In genomic region chr20:36306557-36307411, GRCh38 we compare ENCODE assay signal across 11 cellular contexts. TPM values are rescaled to one million over a fixed set of nuclear protein-coding genes. Genes with fewer than 3 reads are reported as not detected.
DNase-seq lines count a peak whose midpoint lies in the region; TF ChIP-seq lines count a peak whose summit lies in the region.
"Had no signal": no experiment of that assay in that cellular context is flagged by ENCODE, and none has a peak within 500 bp of the region (broad histone marks: within the 10 kb centered on the region; RNA-seq: fewer than 3 reads in every experiment).

No MANE protein-coding gene starts in this region.

- no peak overlapping the region for H3K27ac ChIP-seq in BLaER1 treated with 17β-estradiol and CSF1 and Interleukin-3, amounts not matched to agents 10 nM and 100 nM
- H3K27ac ChIP-seq: SJCRH30 had no signal

- H3K4me3 Mint-ChIP-seq in osteocyte (ENCODE audit: unreplicated experiment): peak overlapping the region; percentile 43

- POLR2A ChIA-PET in HEK293T (lab: Yijun Ruan, JAX): no interaction called here

- peak; percentile 28 for DNase-seq in HEK293T (ENCODE audit: extremely low spot score)
- peak; percentile 83 for DNase-seq in osteocyte (ENCODE audit: extremely low spot score, unreplicated experiment)
- no peak for DNase-seq in H4 (ENCODE audit: low spot score)
- no peak for DNase-seq in islet precursor cell
- no peak for DNase-seq in activated CD4-positive, alpha-beta T cell treated with anti-CD3 and anti-CD28 coated beads, Interleukin-2, amount 50 U/mL, for 4 hours
- DNase-seq: IMR-90; NCI-H345; SJCRH30; stimulated activated CD4-positive, alpha-beta T cell treated with anti-CD3 and anti-CD28 coated beads, Interleukin-4, amount 100 ng/mL, for 24 hours had no signal

- H3K27me3 ChIP-seq in BLaER1 treated with 17β-estradiol and CSF1 and Interleukin-3, amounts not matched to agents 10 nM and 100 nM: peaks cover 63 to 92% (median 86%) of the 10 kb centered on the region in 11 experiments
- no peaks in the 10 kb centered on the region for H3K27me3 ChIP-seq in endocrine pancreas (ENCODE audit: control insufficient read depth, insufficient read depth, low read length)

- no peak for TF ChIP-seq CTCF in osteocyte (IDR thresholded peaks at IDR 0.05)

- peaks cover 7% of the 10 kb centered on the region for H3K4me1 Mint-ChIP-seq in osteocyte (ENCODE audit: unreplicated experiment)

- H3K4me2 ChIP-seq in BLaER1 treated with 17β-estradiol and CSF1 and Interleukin-3, amounts not matched to agents 10 nM and 100 nM: peak overlapping the region; percentile 45 to 78 (median 60); a peak in 19 of 22 replicates

- CTCF ChIA-PET in HEK293T (lab: Yijun Ruan, JAX): no interaction called here

- no peaks in the 10 kb centered on the region for H3K36me3 ChIP-seq in BLaER1 treated with 17β-estradiol and CSF1 and Interleukin-3, amounts not matched to agents 10 nM and 100 nM
- no peaks in the 10 kb centered on the region for H3K36me3 ChIP-seq in endocrine pancreas (ENCODE audit: control insufficient read depth, insufficient read depth, low read length)
- H3K36me3 ChIP-seq: SJCRH30 had no signal

- no peaks in the 10 kb centered on the region for H3K9me3 Mint-ChIP-seq in osteocyte (ENCODE audit: unreplicated experiment)

- H3K36me3 Mint-ChIP-seq in osteocyte (ENCODE audit: unreplicated experiment): no peaks in the 10 kb centered on the region

- H3K4me1 ChIP-seq in BLaER1 treated with 17β-estradiol and CSF1 and Interleukin-3, amounts not matched to agents 10 nM and 100 nM: peaks cover 0 to 17% (median 4%) of the 10 kb centered on the region in 10 experiments; a peak in 8 of 20 replicates
- no peaks in the 10 kb centered on the region for H3K4me1 ChIP-seq in endocrine pancreas (ENCODE audit: control insufficient read depth, insufficient read depth, low read length)
- H3K4me1 ChIP-seq: SJCRH30 had no signal

- H3K27me3 Mint-ChIP-seq in osteocyte (ENCODE audit: unreplicated experiment): peaks cover 80% of the 10 kb centered on the region

- H3K9ac ChIP-seq in BLaER1 treated with 17β-estradiol and CSF1 and Interleukin-3, amounts not matched to agents 10 nM and 100 nM: no peak overlapping the region
- H3K9ac ChIP-seq in endocrine pancreas (ENCODE audit: control insufficient read depth, insufficient read depth, low read length): peak overlapping the region; percentile 43

- no peaks in the 10 kb centered on the region for H3K9me3 ChIP-seq in BLaER1 treated with 17β-estradiol and CSF1 and Interleukin-3, amounts not matched to agents 10 nM and 100 nM (replicated peaks in 1 of 11)
- H3K9me3 ChIP-seq in endocrine pancreas (ENCODE audit: control insufficient read depth, low read length): no peaks in the 10 kb centered on the region
- H3K9me3 ChIP-seq: SJCRH30 had no signal

- H3K4me3 ChIP-seq in BLaER1 treated with 17β-estradiol and CSF1 and Interleukin-3, amounts not matched to agents 10 nM and 100 nM: peak overlapping the region in 9 of 10 experiments; percentile 25 to 58 (median 43); a peak in 15 of 20 replicates
- no peak overlapping the region for H3K4me3 ChIP-seq in endocrine pancreas (ENCODE audit: control insufficient read depth, insufficient read depth, low read length)
- H3K4me3 ChIP-seq: SJCRH30 had no signal

- H3K27ac Mint-ChIP-seq in osteocyte (ENCODE audit: unreplicated experiment): no peak overlapping the region

- H4K20me1 ChIP-seq in BLaER1 treated with 17β-estradiol and CSF1 and Interleukin-3, amounts not matched to agents 10 nM and 100 nM: peaks cover 0 to 44% (median 11%) of the 10 kb centered on the region in 11 experiments; a peak in 12 of 22 replicates

TF ChIP-seq in HEK293T, 16 proteins besides CTCF, POLR2A, EP300 and RAD21:
- TF ChIP-seq BHLHE40 (IDR thresholded peaks at IDR 0.05; ENCODE audit: borderline replicate concordance): no peak
- no peak for TF ChIP-seq ZNF384 (IDR thresholded peaks at IDR 0.05)
- TF ChIP-seq L3MBTL2 (conservative IDR thresholded peaks at IDR 0.05): no peak
- no peak for TF ChIP-seq FOXM1 (IDR thresholded peaks at IDR 0.05; ENCODE audit: borderline replicate concordance)
- no peak for TF ChIP-seq SUZ12 (IDR thresholded peaks at IDR 0.05)
- no peak for TF ChIP-seq ARNT (IDR thresholded peaks at IDR 0.05)
- no peak for TF ChIP-seq NFRKB (IDR thresholded peaks at IDR 0.05)
- no peak for TF ChIP-seq HDGF (IDR thresholded peaks at IDR 0.05; ENCODE audit: borderline replicate concordance)
- no peak for TF ChIP-seq ELF4 (IDR thresholded peaks at IDR 0.05)
- no peak for TF ChIP-seq TARDBP (IDR thresholded peaks at IDR 0.05)
- TF ChIP-seq SP1 (IDR thresholded peaks at IDR 0.05): no peak
- no peak for TF ChIP-seq LEF1 (IDR thresholded peaks at IDR 0.05; ENCODE audit: borderline replicate concordance)
- TF ChIP-seq PKNOX1 (IDR thresholded peaks at IDR 0.05): no peak
- no peak for TF ChIP-seq FOXK2 (IDR thresholded peaks at IDR 0.05)
- no peak for TF ChIP-seq CTBP1 (IDR thresholded peaks at IDR 0.05; ENCODE audit: borderline replicate concordance)
- TF ChIP-seq FOXA1 (IDR thresholded peaks at IDR 0.05): no peak

RNA-seq across cellular contexts. Expression of gene DLGAP4, which starts 0.6 kb away (rescaled TPM):
- total RNA-seq in osteocyte: 125 and 134 TPM in 2 replicates
- total RNA-seq in H4 (2014; rRNA removed; shearing (Covaris generic)): 10.2 and 12.4 TPM in 2 replicates

Comparison
In these comparisons a context has a peak if more than half of its experiments do, and no peak if none do; other contexts are left out.
1. DNase-seq: peak in HEK293T (single experiment) and osteocyte (single experiment); none in H4 (single experiment), islet precursor cell (single experiment) and activated CD4-positive, alpha-beta T cell treated with anti-CD3 and anti-CD28 coated beads, Interleukin-2, amount 50 U/mL, for 4 hours (0 of 2).